Comparison of ENCODE assay signal across 14 cellular contexts in the genomic region with DNA sequence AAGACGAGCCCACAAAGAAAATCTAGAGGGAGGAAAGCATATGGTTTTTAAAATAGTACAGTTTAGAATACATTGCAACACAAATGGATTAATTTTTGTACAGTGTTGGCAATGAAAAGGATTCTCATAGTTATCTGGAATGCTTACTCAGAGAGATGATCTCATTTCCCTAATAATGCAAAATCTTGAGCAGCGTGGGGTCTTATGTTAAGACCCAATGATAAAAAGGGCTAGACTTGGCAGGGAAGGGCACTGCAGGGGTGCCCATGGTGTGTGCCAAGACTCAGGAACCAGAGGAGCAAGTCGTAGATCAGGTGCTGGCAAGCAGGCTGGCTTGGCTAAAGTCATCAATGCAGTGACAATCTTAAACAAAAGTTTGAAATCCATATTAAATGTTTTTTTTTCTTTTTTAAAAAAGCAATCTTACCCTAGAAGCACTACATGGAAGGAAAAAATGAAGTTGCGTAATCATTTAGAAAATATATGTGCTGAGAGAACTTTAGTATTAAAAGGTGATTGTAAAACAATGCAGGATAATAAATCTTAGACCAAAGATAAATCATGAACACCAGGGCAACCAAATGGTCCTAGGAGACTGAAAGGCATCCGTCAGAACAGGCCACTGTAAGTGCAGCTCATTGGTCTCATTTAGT.
DNase-seq lines count a peak whose midpoint lies in the region; ATAC-seq, FAIRE-seq and TF ChIP-seq lines count a peak whose summit lies in the region.
"Had no signal": no experiment of that assay in that cellular context is flagged by ENCODE, and none has a peak within 500 bp of the region (broad histone marks: within the 10 kb centered on the region; RNA-seq: fewer than 3 reads in every experiment).

No MANE protein-coding gene starts in this region.

- no TSS peak for BruUV-seq in K562 (replicated peaks; lab: Mats Ljungman, UMichigan)

- H3K9me3 ChIP-seq in HUES6 (ENCODE audit: control insufficient read depth, insufficient read depth, low read depth, low read length) (no peaks in the 10 kb centered on the region), K562 (replicated peaks; ENCODE audit: control insufficient read depth, insufficient read depth, low read depth, low read length) (no peaks in the 10 kb centered on the region), iPS-15b (ENCODE audit: control insufficient read depth, insufficient read depth, low read length) (no peaks in the 10 kb centered on the region)
- H3K9me3 ChIP-seq: pancreas had no signal

- in situ Hi-C loops in K562 (cut with MboI): no loop called here

- H3K4me1 ChIP-seq in ACC112 (ENCODE audit: control insufficient read depth, insufficient read depth, low read length, unreplicated experiment) (peaks cover 44% of the 10 kb centered on the region), HUES6 (ENCODE audit: control insufficient read depth, insufficient read depth, low read length) (peaks cover 31% of the 10 kb centered on the region), K562 (replicated peaks in 1 of 2; ENCODE audit: control insufficient read depth in 2 of 2, insufficient read depth in 2 of 2, low read length in 2 of 2) (no peaks in the 10 kb centered on the region), iPS-15b (ENCODE audit: control insufficient read depth, insufficient read depth, low read length) (peaks cover 16% of the 10 kb centered on the region)
- H3K4me1 ChIP-seq: pancreas had no signal

- no peak for TF ChIP-seq EP300 in K562 (IDR thresholded peaks at IDR 0.05; ENCODE audit: low read length)

- H3K9ac ChIP-seq in HUES6 (ENCODE audit: low read length) (peak overlapping the region; percentile 26), K562 (ENCODE audit: insufficient read depth in 1 of 2, low read depth in 2 of 2, low read length in 2 of 2) (no peak overlapping the region), iPS-15b (ENCODE audit: low read depth, low read length) (no peak overlapping the region)

- CTCF ChIA-PET in K562 (lab: Yijun Ruan, JAX; ENCODE audit: low intra/inter-chr PET ratio): no interaction called here

- TF ChIP-seq RAD21 in K562 (CRISPR knock-in tag; conservative IDR thresholded peaks at IDR 0.05 in 1 of 2, IDR thresholded peaks at IDR 0.05 in 1 of 2): no peak

- ATAC-seq in K562: no peak
- ATAC-seq in GM21529 (IDR thresholded peaks at IDR 0.05; ENCODE audit: unreplicated experiment): no peak
- no peak for ATAC-seq in HG03439 (IDR thresholded peaks at IDR 0.05; ENCODE audit: unreplicated experiment)

- H3K27me3 ChIP-seq in ACC112 (ENCODE audit: insufficient read depth, low read length): no peaks in the 10 kb centered on the region
- no peaks in the 10 kb centered on the region for H3K27me3 ChIP-seq in HUES6 (ENCODE audit: control insufficient read depth, insufficient read depth, low read length)
- H3K27me3 ChIP-seq in K562 (ENCODE audit: control insufficient read depth in 2 of 2, insufficient read depth in 2 of 2, low read length in 2 of 2): peaks cover 9 to 35% of the 10 kb centered on the region in 2 experiments; a peak in 4 of 5 replicates
- H3K27me3 ChIP-seq in iPS-15b (ENCODE audit: control insufficient read depth, insufficient read depth, low read length): no peaks in the 10 kb centered on the region
- H3K27me3 ChIP-seq: pancreas had no signal

- H4K20me1 ChIP-seq in K562 (replicated peaks; ENCODE audit: control insufficient read depth, insufficient read depth, low read length): no peaks in the 10 kb centered on the region

- no peak for DNase-seq in K562 (ENCODE audit: extremely low read depth in 1 of 4, low spot score in 3 of 4)
- DNase-seq in DMS53 (lab: John Stamatoyannopoulos, UW): no peak
- no peak for DNase-seq in activated CD8-positive, alpha-beta memory T cell treated with anti-CD3 and anti-CD28 coated beads, Interleukin-2, amount 50 U/mL, for 48 hours
- DNase-seq: activated naive CD4-positive, alpha-beta T cell; NCI-H187 treated with DMSO at 0.1 percent for 48 hours; NCI-H774; pancreas; SIG-M5 had no signal

- 0% methylated on average over 5 of the region's 5 CpGs for WGBS in K562 (ENCODE audit: insufficient coverage, low coverage, missing lambda C conversion rate)

- H2AFZ ChIP-seq in ACC112 (ENCODE audit: low read length, unreplicated experiment): no peak overlapping the region
- no peak overlapping the region for H2AFZ ChIP-seq in K562 (ENCODE audit: low read depth, low read length)

- no peak for TF ChIP-seq CTCF in K562 (IDR thresholded peaks at IDR 0.05 in 2 of 3, conservative IDR thresholded peaks at IDR 0.05 in 1 of 3; ENCODE audit: insufficient read depth in 2 of 3, low read depth in 1 of 3, low read length in 3 of 3)

- FAIRE-seq in K562 (lab: Jason Lieb, UNC): no peak
- FAIRE-seq: pancreas had no signal

- no peaks in the 10 kb centered on the region for H3K36me3 ChIP-seq in ACC112 (ENCODE audit: insufficient read depth, low read length)
- peaks cover 18% of the 10 kb centered on the region for H3K36me3 ChIP-seq in HUES6 (ENCODE audit: control insufficient read depth, insufficient read depth, low read length)
- H3K36me3 ChIP-seq in K562 (ENCODE audit: control insufficient read depth, insufficient read depth, low read length): no peaks in the 10 kb centered on the region
- H3K36me3 ChIP-seq in iPS-15b (ENCODE audit: control insufficient read depth, insufficient read depth, low read length): no peaks in the 10 kb centered on the region
- H3K36me3 ChIP-seq: pancreas had no signal

- H3K4me2 ChIP-seq in K562 (ENCODE audit: insufficient read depth, low read length): no peak overlapping the region

- intact Hi-C loops in K562 (cut with micrococcal nuclease): no loop called here

- H3K4me3 ChIP-seq in ACC112 (ENCODE audit: low read depth, low read length) (peak overlapping the region; percentile 2; the same call in 1 of the 2 replicates), HUES6 (ENCODE audit: low read depth, low read length) (no peak overlapping the region), K562 (no peak overlapping the region), iPS-15b (ENCODE audit: low read depth, low read length) (peak overlapping the region; percentile 10)
- H3K4me3 ChIP-seq: pancreas had no signal

- H3K79me2 ChIP-seq in ACC112 (ENCODE audit: control insufficient read depth, insufficient read depth, low read length, unreplicated experiment) (no peaks in the 10 kb centered on the region), K562 (ENCODE audit: control insufficient read depth, insufficient read depth, low read length) (no peaks in the 10 kb centered on the region)

- no peaks in the 10 kb centered on the region for H3K9me1 ChIP-seq in K562 (ENCODE audit: control insufficient read depth, insufficient read depth, low read length)

- POLR2A ChIA-PET in K562 (lab: Yijun Ruan, JAX): no interaction called here

- no peak for TF ChIP-seq POLR2A in K562 (conservative IDR thresholded peaks at IDR 0.05)

- H3K27ac ChIP-seq in ACC112 (ENCODE audit: low read depth, low read length) (peak overlapping the region; percentile 81), HUES6 (ENCODE audit: low read depth, low read length) (peak overlapping the region; percentile 56; the same call in 1 of the 2 replicates), K562 (ENCODE audit: extremely low read depth, low read depth, low read length) (no peak overlapping the region)
- H3K27ac ChIP-seq: epithelial cell of prostate, pancreas had no signal

TF ChIP-seq in K562, 482 proteins besides CTCF, POLR2A, EP300 and RAD21:
- no peak for TF ChIP-seq CEBPG (CRISPR knock-in tag; IDR thresholded peaks at IDR 0.05)
- TF ChIP-seq CEBPG (tag; conservative IDR thresholded peaks at IDR 0.05 in 1 of 2, IDR thresholded peaks at IDR 0.05 in 1 of 2): peak; percentile 57 to 93
- TF ChIP-seq SP1 (CRISPR knock-in tag; IDR thresholded peaks at IDR 0.05): no peak
- TF ChIP-seq FOXA3 (CRISPR knock-in tag; conservative IDR thresholded peaks at IDR 0.05 in 1 of 2, IDR thresholded peaks at IDR 0.05 in 1 of 2): no peak
- no peak for TF ChIP-seq GABPB1 (CRISPR knock-in tag; IDR thresholded peaks at IDR 0.05)
- TF ChIP-seq CEBPB (tag; IDR thresholded peaks at IDR 0.05): peak; percentile 85
- TF ChIP-seq TRIM28 (IDR thresholded peaks at IDR 0.05): no peak
- no peak for TF ChIP-seq TAF7 (tag; IDR thresholded peaks at IDR 0.05)

Comparison
In these comparisons a context has a peak if more than half of its experiments do, and no peak if none do; other contexts are left out.
1. H3K4me3 ChIP-seq: peak in ACC112 (single experiment) and iPS-15b (single experiment); none in HUES6 (single experiment) and K562 (single experiment).